Comparison of ENCODE assay signal across 23 cellular contexts in the genomic region with DNA sequence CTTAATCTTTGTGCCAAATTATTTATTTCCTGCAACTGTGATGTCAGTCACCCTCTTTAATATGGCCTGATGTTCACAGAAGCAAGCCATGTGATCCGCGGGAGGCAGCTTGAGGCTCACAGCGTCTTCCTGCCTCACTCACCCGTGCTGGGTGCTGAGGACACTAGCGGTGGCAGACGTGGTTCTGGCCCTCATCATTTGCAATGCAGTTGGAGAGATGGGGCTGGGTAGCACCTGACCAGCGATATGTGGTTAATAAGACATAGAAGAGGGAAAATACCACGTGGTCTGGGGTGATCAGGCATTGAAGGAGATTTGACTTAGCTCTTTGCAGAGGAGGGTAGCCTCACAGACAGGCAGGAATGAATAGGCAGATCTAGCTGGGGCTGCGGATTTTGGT.
DNase-seq lines count a peak whose midpoint lies in the region; ATAC-seq and TF ChIP-seq lines count a peak whose summit lies in the region.
"Had no signal": no experiment of that assay in that cellular context is flagged by ENCODE, and none has a peak within 500 bp of the region (broad histone marks: within the 10 kb centered on the region; RNA-seq: fewer than 3 reads in every experiment).

No MANE protein-coding gene starts in this region.

- no peak overlapping the region for H3K27ac Mint-ChIP-seq in activated CD4-positive, alpha-beta T cell treated with anti-CD3 and anti-CD28 coated beads for 36 hours
- peak overlapping the region; percentile 27 to 46 (median 41); a peak in 4 of 7 replicates for H3K27ac Mint-ChIP-seq in H9
- peak overlapping the region; percentile 59 for H3K27ac Mint-ChIP-seq in activated B cell treated with CpG ODN at 0.5 μM for 24 hours
- peak overlapping the region; percentile 45 to 56 for H3K27ac Mint-ChIP-seq in natural killer cell treated with Interleukin-12 subunit alpha and Interleukin-12 subunit beta and Interleukin-15 and Interleukin-18, amount 100 ng/mL, for 72 hours
- H3K27ac Mint-ChIP-seq: activated naive CD8-positive, alpha-beta T cell treated with anti-CD3 and anti-CD28 coated beads, Interleukin-2, amount 10 ng/mL, durations not matched to agents 7 days and 5 days had no signal

- 0 out of 2 replicates have a peak, but pooled peaks cover 1% of the 10 kb centered on the region for H3K79me2 ChIP-seq in H9 (ENCODE audit: insufficient read depth, low read length)

- no peaks in the 10 kb centered on the region for H4K20me1 ChIP-seq in H9 (ENCODE audit: control insufficient read depth, insufficient read depth, insufficient read length)

- H3K9me3 Mint-ChIP-seq in activated CD4-positive, alpha-beta T cell treated with anti-CD3 and anti-CD28 coated beads for 36 hours (ENCODE audit: low read depth), result peaks cover 3% of the 10 kb centered on the region
- peaks cover 3 to 8% of the 10 kb centered on the region in 2 experiments; a peak in 3 of 5 replicates for H3K9me3 Mint-ChIP-seq in H9
- H3K9me3 Mint-ChIP-seq in activated B cell treated with CpG ODN at 0.5 μM for 24 hours, result peaks cover 4% of the 10 kb centered on the region
- no peaks in the 10 kb centered on the region for H3K9me3 Mint-ChIP-seq in natural killer cell treated with Interleukin-12 subunit alpha and Interleukin-12 subunit beta and Interleukin-15 and Interleukin-18, amount 100 ng/mL, for 72 hours
- H3K9me3 Mint-ChIP-seq: activated naive CD8-positive, alpha-beta T cell treated with anti-CD3 and anti-CD28 coated beads, Interleukin-2, amount 10 ng/mL, durations not matched to agents 7 days and 5 days had no signal

- H3K27me3 Mint-ChIP-seq in activated CD4-positive, alpha-beta T cell treated with anti-CD3 and anti-CD28 coated beads for 36 hours, result no peaks in the 10 kb centered on the region
- no peaks in the 10 kb centered on the region for H3K27me3 Mint-ChIP-seq in H9 (ENCODE audit: low read depth)
- no peaks in the 10 kb centered on the region for H3K27me3 Mint-ChIP-seq in activated B cell treated with CpG ODN at 0.5 μM for 24 hours
- no peaks in the 10 kb centered on the region for H3K27me3 Mint-ChIP-seq in natural killer cell treated with Interleukin-12 subunit alpha and Interleukin-12 subunit beta and Interleukin-15 and Interleukin-18, amount 100 ng/mL, for 72 hours
- H3K27me3 Mint-ChIP-seq: activated naive CD8-positive, alpha-beta T cell treated with anti-CD3 and anti-CD28 coated beads, Interleukin-2, amount 10 ng/mL, durations not matched to agents 7 days and 5 days had no signal

- no CpG with 5 or more reads among the region's 9 CpGs for WGBS in H9 (ENCODE audit: extremely low coverage, insufficient read length, low lambda C conversion rate)

- H2BK5ac ChIP-seq in H9 (ENCODE audit: insufficient read length, low read length), result no peak overlapping the region

- H3K14ac ChIP-seq in H9 (ENCODE audit: insufficient read depth, low read length), result no peak overlapping the region

- H3K27ac ChIP-seq in H9 (ENCODE audit: insufficient read length, low read depth, low read length), result no peak overlapping the region
- H3K27ac ChIP-seq: 22Rv1, brain microvascular endothelial cell, colonic mucosa, hepatocyte, lower lobe of right lung, RWPE1 had no signal

- no peak overlapping the region for H2BK120ac ChIP-seq in H9 (ENCODE audit: low read depth, low read length, poor library complexity, severe bottlenecking)

- H3T11ph ChIP-seq in H9 (ENCODE audit: low read length), result no peak overlapping the region

- no peak overlapping the region for H4K5ac ChIP-seq in H9 (ENCODE audit: insufficient read length, low read depth, low read length)

- H4K8ac ChIP-seq in H9 (replicated peaks; ENCODE audit: insufficient read length, low read depth, low read length), result no peak overlapping the region

- H3K4me1 Mint-ChIP-seq in activated CD4-positive, alpha-beta T cell treated with anti-CD3 and anti-CD28 coated beads for 36 hours, result peaks cover 62% of the 10 kb centered on the region
- H3K4me1 Mint-ChIP-seq in H9, result peaks cover 25 to 39% of the 10 kb centered on the region in 2 experiments
- H3K4me1 Mint-ChIP-seq in activated B cell treated with CpG ODN at 0.5 μM for 24 hours, result peaks cover 44% of the 10 kb centered on the region
- H3K4me1 Mint-ChIP-seq in natural killer cell treated with Interleukin-12 subunit alpha and Interleukin-12 subunit beta and Interleukin-15 and Interleukin-18, amount 100 ng/mL, for 72 hours (ENCODE audit: low read depth in 2 of 2), result peaks cover 38 to 55% of the 10 kb centered on the region in 2 donors

- CTCF ChIA-PET in activated CD4-positive, alpha-beta T cell treated with anti-CD3 and anti-CD28 coated beads for 36 hours (lab: Charles Lee), result interaction anchor here (0.6 to 1.8 kb wide), 2 partner anchors 13 to 126 kb away, joined by 3 to 6 read pairs; no protein-coding TSS in a partner anchor
- CTCF ChIA-PET in activated B cell treated with CpG ODN at 0.5 μM for 24 hours (lab: Charles Lee), result no interaction called here

- H3K79me1 ChIP-seq in H9 (ENCODE audit: insufficient read depth, low read depth, low read length, poor library complexity, severe bottlenecking), result no peaks in the 10 kb centered on the region

- H3K23ac ChIP-seq in H9 (ENCODE audit: insufficient read length, low read depth, low read length), result no peak overlapping the region

- POLR2A ChIA-PET in activated CD4-positive, alpha-beta T cell treated with anti-CD3 and anti-CD28 coated beads for 36 hours (lab: Charles Lee), result no interaction called here
- POLR2A ChIA-PET in activated B cell treated with CpG ODN at 0.5 μM for 24 hours (lab: Charles Lee), result no interaction called here

- H3K27me3 ChIP-seq in H9 (ENCODE audit: insufficient read depth, low read length), result no peaks in the 10 kb centered on the region
- H3K27me3 ChIP-seq: brain microvascular endothelial cell, colonic mucosa, hepatocyte had no signal

- no peak overlapping the region for H2AFZ ChIP-seq in H9 (ENCODE audit: low read length)
- H2AFZ ChIP-seq: hepatocyte had no signal

- H3K23me2 ChIP-seq in H9 (ENCODE audit: insufficient read length, low read depth, low read length, poor library complexity, severe bottlenecking), result no peaks in the 10 kb centered on the region

- H3K36me3 Mint-ChIP-seq in activated CD4-positive, alpha-beta T cell treated with anti-CD3 and anti-CD28 coated beads for 36 hours (ENCODE audit: low read depth), result peaks cover 12% of the 10 kb centered on the region
- H3K36me3 Mint-ChIP-seq in H9 (ENCODE audit: insufficient read depth in 1 of 3, low read depth in 3 of 3), result peaks cover 2 to 21% (median 15%) of the 10 kb centered on the region in 3 experiments; a peak in 5 of 7 replicates
- H3K36me3 Mint-ChIP-seq in activated B cell treated with CpG ODN at 0.5 μM for 24 hours (ENCODE audit: low read depth), result peaks cover 20% of the 10 kb centered on the region
- H3K36me3 Mint-ChIP-seq in natural killer cell treated with Interleukin-12 subunit alpha and Interleukin-12 subunit beta and Interleukin-15 and Interleukin-18, amount 100 ng/mL, for 72 hours, result no peaks in the 10 kb centered on the region

- H3K56ac ChIP-seq in H9 (ENCODE audit: insufficient read length, low read depth, low read length), result no peak overlapping the region

- H2BK12ac ChIP-seq in H9 (ENCODE audit: insufficient read length, low read depth, low read length), result no peak overlapping the region

- TF ChIP-seq CTCF in H9 (conservative IDR thresholded peaks at IDR 0.05) (no peak), activated B cell treated with CpG ODN at 0.5 μM for 24 hours (IDR thresholded peaks at IDR 0.05) (no peak)

- no peak overlapping the region for H3K4me3 Mint-ChIP-seq in activated CD4-positive, alpha-beta T cell treated with anti-CD3 and anti-CD28 coated beads for 36 hours
- H3K4me3 Mint-ChIP-seq in H9 (no peak overlapping the region), activated B cell treated with CpG ODN at 0.5 μM for 24 hours (no peak overlapping the region)
- H3K4me3 Mint-ChIP-seq in natural killer cell treated with Interleukin-12 subunit alpha and Interleukin-12 subunit beta and Interleukin-15 and Interleukin-18, amount 100 ng/mL, for 72 hours, result peak overlapping the region; percentile 48
- H3K4me3 Mint-ChIP-seq: activated naive CD8-positive, alpha-beta T cell treated with anti-CD3 and anti-CD28 coated beads, Interleukin-2, amount 10 ng/mL, durations not matched to agents 7 days and 5 days; activated T-cell treated with anti-CD3 and anti-CD28 coated beads, Interleukin-2, amount 50 U/mL, for 4 hours had no signal

- H3K9me3 ChIP-seq in H9 (ENCODE audit: control insufficient read depth, low read depth, low read length), result no peaks in the 10 kb centered on the region
- H3K9me3 ChIP-seq: colonic mucosa, lower lobe of right lung had no signal

- no peak overlapping the region for H3K4ac ChIP-seq in H9 (ENCODE audit: low read depth, low read length)

- no peak overlapping the region for H3K4me2 ChIP-seq in H9 (ENCODE audit: insufficient read depth, insufficient read length, low read length)
- H3K4me2 ChIP-seq: hepatocyte had no signal

- H4K91ac ChIP-seq in H9 (ENCODE audit: insufficient read length, low read depth, low read length), result no peak overlapping the region

- H2BK20ac ChIP-seq in H9 (ENCODE audit: low read depth, low read length, poor library complexity, severe bottlenecking), result no peak overlapping the region

- no peak overlapping the region for H2AK5ac ChIP-seq in H9 (ENCODE audit: insufficient read length, low read length)

- no peak overlapping the region for H3K9ac ChIP-seq in H9 (ENCODE audit: extremely low read depth, insufficient read length, low read length)

- no peak overlapping the region for H3K18ac ChIP-seq in H9 (ENCODE audit: insufficient read length, low read depth, low read length)

- intact Hi-C loops in activated CD4-positive, alpha-beta T cell treated with anti-CD3 and anti-CD28 coated beads for 36 hours (cut with DNase I, micrococcal nuclease), result no loop called here
- intact Hi-C loops in activated B cell treated with CpG ODN at 0.5 μM for 24 hours (cut with micrococcal nuclease), result no loop called here

- no peak overlapping the region for H2BK15ac ChIP-seq in H9 (ENCODE audit: low read depth, low read length)

- H3K4me1 ChIP-seq in H9 (ENCODE audit: insufficient read depth, low read length), result peaks cover 4% of the 10 kb centered on the region; the same call in 1 of the 2 replicates
- H3K4me1 ChIP-seq: colonic mucosa had no signal

- DNase-seq in activated CD4-positive, alpha-beta T cell treated with anti-CD3 and anti-CD28 coated beads for 36 hours, result peak; percentile 24
- no peak for DNase-seq in activated CD4-positive, alpha-beta T cell treated with anti-CD3 and anti-CD28 coated beads for 48 hours
- DNase-seq in H9 (no peak), activated B cell treated with CpG ODN at 0.5 μM for 24 hours (no peak), occipital lobe (lab: John Stamatoyannopoulos, UW) (no peak)
- no peak for DNase-seq in natural killer cell treated with Interleukin-12 subunit alpha and Interleukin-12 subunit beta and Interleukin-15 and Interleukin-18, amount 100 ng/mL, for 72 hours (ENCODE audit: low spot score)
- DNase-seq in stimulated activated CD8-positive, alpha-beta memory T cell treated with anti-CD3 and anti-CD28 coated beads, Interleukin-4, amount 100 ng/mL, for 48 hours, result no peak
- DNase-seq: activated CD4-positive, alpha-beta T cell treated with anti-CD3 and anti-CD28 coated beads, Interleukin-2, amount 50 U/mL, for 4 hours; activated naive CD8-positive, alpha-beta T cell treated with anti-CD3 and anti-CD28 coated beads, Interleukin-2, amount 10 ng/mL, durations not matched to agents 7 days and 5 days; activated T-cell treated with anti-CD3 and anti-CD28 coated beads, Interleukin-2, amount 50 U/mL, for 4 hours; AML-193; brain microvascular endothelial cell; colonic mucosa; Karpas-422; lower lobe of right lung; NCI-H1048; NCI-H2029 treated with DMSO at 0.1 percent for 48 hours; NCI-H510A treated with DMSO at 0.1 percent for 48 hours; stimulated activated CD4-positive, alpha-beta T cell treated with anti-CD3 and anti-CD28 coated beads, Interleukin-2, amount 100 ng/mL, for 48 hours had no signal

- ATAC-seq in activated CD4-positive, alpha-beta T cell treated with anti-CD3 and anti-CD28 coated beads for 36 hours, result no peak
- ATAC-seq in activated B cell treated with CpG ODN at 0.5 μM for 24 hours (ENCODE audit: low read depth), result no peak
- ATAC-seq in natural killer cell treated with Interleukin-12 subunit alpha and Interleukin-12 subunit beta and Interleukin-15 and Interleukin-18, amount 100 ng/mL, for 72 hours, result peak; percentile 28 to 54
- no peak for ATAC-seq in GM21529 (IDR thresholded peaks at IDR 0.05; ENCODE audit: unreplicated experiment)
- ATAC-seq: activated T-cell treated with anti-CD3 and anti-CD28 coated beads, Interleukin-2, amount 50 U/mL, for 4 hours; lower lobe of right lung had no signal

Comparison
In these comparisons a context has a peak if more than half of its experiments do, and no peak if none do; other contexts are left out.
1. ATAC-seq: peak in natural killer cell treated with Interleukin-12 subunit alpha and Interleukin-12 subunit beta and Interleukin-15 and Interleukin-18, amount 100 ng/mL, for 72 hours (2 of 2); none in activated CD4-positive, alpha-beta T cell treated with anti-CD3 and anti-CD28 coated beads for 36 hours (single experiment), activated B cell treated with CpG ODN at 0.5 μM for 24 hours (single experiment) and GM21529 (single experiment).